In the genomic region with DNA sequence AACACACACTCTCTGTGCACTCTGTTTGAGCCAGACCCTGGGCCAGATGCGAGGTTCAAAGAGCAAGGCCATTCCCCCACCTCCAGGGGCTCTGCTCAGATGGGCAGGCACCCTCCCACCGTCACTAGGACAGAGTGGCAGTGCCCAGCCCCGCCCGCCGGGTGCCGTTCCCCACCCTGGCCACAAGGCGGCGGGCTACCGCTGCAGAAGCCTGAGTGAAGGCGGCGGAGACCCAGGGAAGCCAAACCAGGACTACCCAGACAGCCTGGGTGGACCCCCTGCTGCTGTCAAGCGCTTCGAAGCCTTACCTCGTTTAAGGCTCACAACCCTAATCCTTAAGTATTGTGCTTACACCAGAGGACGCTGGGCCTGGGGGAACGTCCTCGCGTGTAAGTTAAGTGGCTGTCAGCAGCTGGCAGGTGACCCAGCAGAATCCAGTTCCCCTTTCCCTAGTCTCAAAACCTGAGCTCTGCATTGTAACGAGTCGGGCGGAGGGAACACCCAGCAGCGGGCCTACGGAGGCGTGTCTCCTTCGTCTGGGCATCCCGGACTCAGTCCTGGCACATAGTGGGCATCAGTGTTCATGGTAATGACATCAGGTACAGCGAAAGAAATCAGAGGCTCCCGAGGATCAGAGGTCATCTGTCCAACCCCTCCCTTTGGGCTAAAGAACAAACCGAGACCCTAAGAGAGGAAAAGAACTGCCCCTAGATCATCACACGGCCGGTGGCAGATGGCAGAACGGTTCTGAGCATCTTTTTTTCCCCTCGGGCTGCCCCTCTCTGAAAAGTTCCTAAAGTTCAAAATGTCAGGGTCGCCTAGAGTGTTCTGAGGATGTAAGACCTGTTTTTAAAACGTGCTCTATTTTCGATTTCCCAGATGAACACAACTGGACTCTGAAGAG, we compare ENCODE assay signal across 1 cellular context.
TF ChIP-seq lines count a peak whose summit lies in the region.

No MANE protein-coding gene starts in this region.

TF ChIP-seq in HepG2, 621 proteins besides CTCF, POLR2A, EP300 and RAD21 (continued from another document and continues in another):
- TF ChIP-seq ZBTB42 (CRISPR knock-in tag; IDR thresholded peaks at IDR 0.05) (no peak), CHD4 (IDR thresholded peaks at IDR 0.05; ENCODE audit: borderline replicate concordance, low read length) (no peak), XBP1 (CRISPR knock-in tag; IDR thresholded peaks at IDR 0.05) (no peak), AGO2 (optimal IDR thresholded peaks at IDR 0.05; ENCODE audit: low read depth, low read length) (no peak), NAIF1 (CRISPR knock-in tag; IDR thresholded peaks at IDR 0.05; ENCODE audit: borderline replicate concordance) (no peak), ZNF431 (CRISPR knock-in tag; IDR thresholded peaks at IDR 0.05; ENCODE audit: borderline replicate concordance, low read depth) (no peak), MAZ (IDR thresholded peaks at IDR 0.05; ENCODE audit: borderline replicate concordance, low read depth, low read length) (peak; percentile 61; the same call in 1 of the 2 replicates), MAZ (CRISPR knock-in tag; IDR thresholded peaks at IDR 0.05; ENCODE audit: low read depth) (peak; percentile 95), ZNF468 (CRISPR knock-in tag; IDR thresholded peaks at IDR 0.05) (no peak), U2AF1 (optimal IDR thresholded peaks at IDR 0.05; ENCODE audit: low read depth, low read length) (no peak), GATAD2A (CRISPR knock-in tag; IDR thresholded peaks at IDR 0.05) (peak; percentile 89), KMT2B (CRISPR knock-in tag; IDR thresholded peaks at IDR 0.05) (0 out of 2 replicates have a peak, but pooled peaks have one; percentile 37), THAP11 (CRISPR knock-in tag; IDR thresholded peaks at IDR 0.05) (peak; percentile 59), ZNF772 (CRISPR knock-in tag; IDR thresholded peaks at IDR 0.05) (peak; percentile 85), RAD51 (IDR thresholded peaks at IDR 0.05; ENCODE audit: borderline replicate concordance) (no peak), EHMT2 (IDR thresholded peaks at IDR 0.05; ENCODE audit: borderline replicate concordance, low read depth, low read length) (no peak), NR2F6 (IDR thresholded peaks at IDR 0.05) (no peak), NR2F6 (CRISPR knock-in tag; IDR thresholded peaks at IDR 0.05) (peak; percentile 67), KAT2B (IDR thresholded peaks at IDR 0.05; ENCODE audit: borderline replicate concordance, low read depth, low read length) (no peak), SSRP1 (CRISPR knock-in tag; IDR thresholded peaks at IDR 0.05) (peak; percentile 79; the same call in 1 of the 2 replicates), YEATS4 (CRISPR knock-in tag; IDR thresholded peaks at IDR 0.05; ENCODE audit: borderline replicate concordance) (peak; percentile 4; the same call in 1 of the 2 replicates), ATAD3A (CRISPR knock-in tag; IDR thresholded peaks at IDR 0.05) (no peak), FOXJ3 (CRISPR knock-in tag; IDR thresholded peaks at IDR 0.05; ENCODE audit: borderline replicate concordance) (no peak), TMF1 (CRISPR knock-in tag; IDR thresholded peaks at IDR 0.05; ENCODE audit: low read depth) (no peak), ZNF709 (CRISPR knock-in tag; IDR thresholded peaks at IDR 0.05) (no peak), GATA4 (IDR thresholded peaks at IDR 0.05; ENCODE audit: borderline replicate concordance, low read depth) (no peak), ZNF781 (CRISPR knock-in tag; IDR thresholded peaks at IDR 0.05; ENCODE audit: borderline replicate concordance, not compliant biosample characterization) (no peak), ZNF577 (CRISPR knock-in tag; IDR thresholded peaks at IDR 0.05; ENCODE audit: borderline replicate concordance, low read depth) (no peak), TOPORS (CRISPR knock-in tag; IDR thresholded peaks at IDR 0.05) (no peak), SIN3B (IDR thresholded peaks at IDR 0.05; ENCODE audit: low read length) (no peak), BORCS8-MEF2B (CRISPR knock-in tag; IDR thresholded peaks at IDR 0.05) (no peak; the same call in 1 of the 2 replicates), PPARG (CRISPR knock-in tag; conservative IDR thresholded peaks at IDR 0.05) (0 out of 2 replicates have a peak, but pooled peaks have one; percentile 45), HMGA1 (CRISPR knock-in tag; conservative IDR thresholded peaks at IDR 0.05) (no peak), AHR (CRISPR knock-in tag; IDR thresholded peaks at IDR 0.05) (peak; percentile 86; the same call in 1 of the 2 replicates), CC2D1A (CRISPR knock-in tag; IDR thresholded peaks at IDR 0.05) (no peak), ZNF33B (CRISPR knock-in tag; IDR thresholded peaks at IDR 0.05) (no peak), TGIF2 (CRISPR knock-in tag; IDR thresholded peaks at IDR 0.05) (no peak), NCOA5 (CRISPR knock-in tag; IDR thresholded peaks at IDR 0.05) (no peak), ZNF136 (CRISPR knock-in tag; IDR thresholded peaks at IDR 0.05; ENCODE audit: low read depth) (no peak), ZNF83 (CRISPR knock-in tag; IDR thresholded peaks at IDR 0.05; ENCODE audit: borderline replicate concordance) (no peak)
- TF ChIP-seq, protein P1, sequence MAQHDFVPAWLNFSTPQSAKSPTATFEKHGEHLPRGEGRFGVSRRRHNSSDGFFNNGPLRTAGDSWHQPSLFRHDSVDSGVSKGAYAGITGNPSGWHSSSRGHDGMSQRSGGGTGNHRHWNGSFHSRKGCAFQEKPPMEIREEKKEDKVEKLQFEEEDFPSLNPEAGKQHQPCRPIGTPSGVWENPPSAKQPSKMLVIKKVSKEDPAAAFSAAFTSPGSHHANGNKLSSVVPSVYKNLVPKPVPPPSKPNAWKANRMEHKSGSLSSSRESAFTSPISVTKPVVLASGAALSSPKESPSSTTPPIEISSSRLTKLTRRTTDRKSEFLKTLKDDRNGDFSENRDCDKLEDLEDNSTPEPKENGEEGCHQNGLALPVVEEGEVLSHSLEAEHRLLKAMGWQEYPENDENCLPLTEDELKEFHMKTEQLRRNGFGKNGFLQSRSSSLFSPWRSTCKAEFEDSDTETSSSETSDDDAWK (CRISPR knock-in tag; IDR thresholded peaks at IDR 0.05): no peak
- TF ChIP-seq, protein P2, sequence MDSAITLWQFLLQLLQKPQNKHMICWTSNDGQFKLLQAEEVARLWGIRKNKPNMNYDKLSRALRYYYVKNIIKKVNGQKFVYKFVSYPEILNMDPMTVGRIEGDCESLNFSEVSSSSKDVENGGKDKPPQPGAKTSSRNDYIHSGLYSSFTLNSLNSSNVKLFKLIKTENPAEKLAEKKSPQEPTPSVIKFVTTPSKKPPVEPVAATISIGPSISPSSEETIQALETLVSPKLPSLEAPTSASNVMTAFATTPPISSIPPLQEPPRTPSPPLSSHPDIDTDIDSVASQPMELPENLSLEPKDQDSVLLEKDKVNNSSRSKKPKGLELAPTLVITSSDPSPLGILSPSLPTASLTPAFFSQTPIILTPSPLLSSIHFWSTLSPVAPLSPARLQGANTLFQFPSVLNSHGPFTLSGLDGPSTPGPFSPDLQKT (CRISPR knock-in tag; IDR thresholded peaks at IDR 0.05; ENCODE audit: borderline replicate concordance): no peak
- TF ChIP-seq, protein P3, sequence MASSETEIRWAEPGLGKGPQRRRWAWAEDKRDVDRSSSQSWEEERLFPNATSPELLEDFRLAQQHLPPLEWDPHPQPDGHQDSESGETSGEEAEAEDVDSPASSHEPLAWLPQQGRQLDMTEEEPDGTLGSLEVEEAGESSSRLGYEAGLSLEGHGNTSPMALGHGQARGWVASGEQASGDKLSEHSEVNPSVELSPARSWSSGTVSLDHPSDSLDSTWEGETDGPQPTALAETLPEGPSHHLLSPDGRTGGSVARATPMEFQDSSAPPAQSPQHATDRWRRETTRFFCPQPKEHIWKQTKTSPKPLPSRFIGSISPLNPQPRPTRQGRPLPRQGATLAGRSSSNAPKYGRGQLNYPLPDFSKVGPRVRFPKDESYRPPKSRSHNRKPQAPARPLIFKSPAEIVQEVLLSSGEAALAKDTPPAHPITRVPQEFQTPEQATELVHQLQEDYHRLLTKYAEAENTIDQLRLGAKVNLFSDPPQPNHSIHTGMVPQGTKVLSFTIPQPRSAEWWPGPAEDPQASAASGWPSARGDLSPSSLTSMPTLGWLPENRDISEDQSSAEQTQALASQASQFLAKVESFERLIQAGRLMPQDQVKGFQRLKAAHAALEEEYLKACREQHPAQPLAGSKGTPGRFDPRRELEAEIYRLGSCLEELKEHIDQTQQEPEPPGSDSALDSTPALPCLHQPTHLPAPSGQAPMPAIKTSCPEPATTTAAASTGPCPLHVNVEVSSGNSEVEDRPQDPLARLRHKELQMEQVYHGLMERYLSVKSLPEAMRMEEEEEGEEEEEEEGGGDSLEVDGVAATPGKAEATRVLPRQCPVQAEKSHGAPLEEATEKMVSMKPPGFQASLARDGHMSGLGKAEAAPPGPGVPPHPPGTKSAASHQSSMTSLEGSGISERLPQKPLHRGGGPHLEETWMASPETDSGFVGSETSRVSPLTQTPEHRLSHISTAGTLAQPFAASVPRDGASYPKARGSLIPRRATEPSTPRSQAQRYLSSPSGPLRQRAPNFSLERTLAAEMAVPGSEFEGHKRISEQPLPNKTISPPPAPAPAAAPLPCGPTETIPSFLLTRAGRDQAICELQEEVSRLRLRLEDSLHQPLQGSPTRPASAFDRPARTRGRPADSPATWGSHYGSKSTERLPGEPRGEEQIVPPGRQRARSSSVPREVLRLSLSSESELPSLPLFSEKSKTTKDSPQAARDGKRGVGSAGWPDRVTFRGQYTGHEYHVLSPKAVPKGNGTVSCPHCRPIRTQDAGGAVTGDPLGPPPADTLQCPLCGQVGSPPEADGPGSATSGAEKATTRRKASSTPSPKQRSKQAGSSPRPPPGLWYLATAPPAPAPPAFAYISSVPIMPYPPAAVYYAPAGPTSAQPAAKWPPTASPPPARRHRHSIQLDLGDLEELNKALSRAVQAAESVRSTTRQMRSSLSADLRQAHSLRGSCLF (CRISPR knock-in tag; IDR thresholded peaks at IDR 0.05; ENCODE audit: borderline replicate concordance): no peak
- TF ChIP-seq, protein P4, sequence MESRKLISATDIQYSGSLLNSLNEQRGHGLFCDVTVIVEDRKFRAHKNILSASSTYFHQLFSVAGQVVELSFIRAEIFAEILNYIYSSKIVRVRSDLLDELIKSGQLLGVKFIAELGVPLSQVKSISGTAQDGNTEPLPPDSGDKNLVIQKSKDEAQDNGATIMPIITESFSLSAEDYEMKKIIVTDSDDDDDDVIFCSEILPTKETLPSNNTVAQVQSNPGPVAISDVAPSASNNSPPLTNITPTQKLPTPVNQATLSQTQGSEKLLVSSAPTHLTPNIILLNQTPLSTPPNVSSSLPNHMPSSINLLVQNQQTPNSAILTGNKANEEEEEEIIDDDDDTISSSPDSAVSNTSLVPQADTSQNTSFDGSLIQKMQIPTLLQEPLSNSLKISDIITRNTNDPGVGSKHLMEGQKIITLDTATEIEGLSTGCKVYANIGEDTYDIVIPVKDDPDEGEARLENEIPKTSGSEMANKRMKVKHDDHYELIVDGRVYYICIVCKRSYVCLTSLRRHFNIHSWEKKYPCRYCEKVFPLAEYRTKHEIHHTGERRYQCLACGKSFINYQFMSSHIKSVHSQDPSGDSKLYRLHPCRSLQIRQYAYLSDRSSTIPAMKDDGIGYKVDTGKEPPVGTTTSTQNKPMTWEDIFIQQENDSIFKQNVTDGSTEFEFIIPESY (CRISPR knock-in tag; IDR thresholded peaks at IDR 0.05): peak; percentile 75
- TF ChIP-seq, protein P5, sequence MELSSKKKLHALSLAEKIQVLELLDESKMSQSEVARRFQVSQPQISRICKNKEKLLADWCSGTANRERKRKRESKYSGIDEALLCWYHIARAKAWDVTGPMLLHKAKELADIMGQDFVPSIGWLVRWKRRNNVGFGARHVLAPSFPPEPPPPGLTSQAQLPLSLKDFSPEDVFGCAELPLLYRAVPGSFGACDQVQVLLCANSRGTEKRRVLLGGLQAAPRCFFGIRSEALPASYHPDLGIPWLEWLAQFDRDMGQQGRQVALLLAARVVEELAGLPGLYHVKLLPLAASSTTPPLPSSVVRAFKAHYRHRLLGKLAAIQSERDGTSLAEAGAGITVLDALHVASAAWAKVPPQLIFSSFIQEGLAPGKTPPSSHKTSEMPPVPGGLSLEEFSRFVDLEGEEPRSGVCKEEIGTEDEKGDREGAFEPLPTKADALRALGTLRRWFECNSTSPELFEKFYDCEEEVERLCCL (CRISPR knock-in tag; IDR thresholded peaks at IDR 0.05; ENCODE audit: borderline replicate concordance): no peak
- TF ChIP-seq, protein P6, sequence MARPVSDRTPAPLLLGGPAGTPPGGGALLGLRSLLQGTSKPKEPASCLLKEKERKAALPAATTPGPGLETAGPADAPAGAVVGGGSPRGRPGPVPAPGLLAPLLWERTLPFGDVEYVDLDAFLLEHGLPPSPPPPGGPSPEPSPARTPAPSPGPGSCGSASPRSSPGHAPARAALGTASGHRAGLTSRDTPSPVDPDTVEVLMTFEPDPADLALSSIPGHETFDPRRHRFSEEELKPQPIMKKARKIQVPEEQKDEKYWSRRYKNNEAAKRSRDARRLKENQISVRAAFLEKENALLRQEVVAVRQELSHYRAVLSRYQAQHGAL (CRISPR knock-in tag; IDR thresholded peaks at IDR 0.05; ENCODE audit: not compliant biosample characterization): peak; percentile 65
- TF ChIP-seq, protein P7, sequence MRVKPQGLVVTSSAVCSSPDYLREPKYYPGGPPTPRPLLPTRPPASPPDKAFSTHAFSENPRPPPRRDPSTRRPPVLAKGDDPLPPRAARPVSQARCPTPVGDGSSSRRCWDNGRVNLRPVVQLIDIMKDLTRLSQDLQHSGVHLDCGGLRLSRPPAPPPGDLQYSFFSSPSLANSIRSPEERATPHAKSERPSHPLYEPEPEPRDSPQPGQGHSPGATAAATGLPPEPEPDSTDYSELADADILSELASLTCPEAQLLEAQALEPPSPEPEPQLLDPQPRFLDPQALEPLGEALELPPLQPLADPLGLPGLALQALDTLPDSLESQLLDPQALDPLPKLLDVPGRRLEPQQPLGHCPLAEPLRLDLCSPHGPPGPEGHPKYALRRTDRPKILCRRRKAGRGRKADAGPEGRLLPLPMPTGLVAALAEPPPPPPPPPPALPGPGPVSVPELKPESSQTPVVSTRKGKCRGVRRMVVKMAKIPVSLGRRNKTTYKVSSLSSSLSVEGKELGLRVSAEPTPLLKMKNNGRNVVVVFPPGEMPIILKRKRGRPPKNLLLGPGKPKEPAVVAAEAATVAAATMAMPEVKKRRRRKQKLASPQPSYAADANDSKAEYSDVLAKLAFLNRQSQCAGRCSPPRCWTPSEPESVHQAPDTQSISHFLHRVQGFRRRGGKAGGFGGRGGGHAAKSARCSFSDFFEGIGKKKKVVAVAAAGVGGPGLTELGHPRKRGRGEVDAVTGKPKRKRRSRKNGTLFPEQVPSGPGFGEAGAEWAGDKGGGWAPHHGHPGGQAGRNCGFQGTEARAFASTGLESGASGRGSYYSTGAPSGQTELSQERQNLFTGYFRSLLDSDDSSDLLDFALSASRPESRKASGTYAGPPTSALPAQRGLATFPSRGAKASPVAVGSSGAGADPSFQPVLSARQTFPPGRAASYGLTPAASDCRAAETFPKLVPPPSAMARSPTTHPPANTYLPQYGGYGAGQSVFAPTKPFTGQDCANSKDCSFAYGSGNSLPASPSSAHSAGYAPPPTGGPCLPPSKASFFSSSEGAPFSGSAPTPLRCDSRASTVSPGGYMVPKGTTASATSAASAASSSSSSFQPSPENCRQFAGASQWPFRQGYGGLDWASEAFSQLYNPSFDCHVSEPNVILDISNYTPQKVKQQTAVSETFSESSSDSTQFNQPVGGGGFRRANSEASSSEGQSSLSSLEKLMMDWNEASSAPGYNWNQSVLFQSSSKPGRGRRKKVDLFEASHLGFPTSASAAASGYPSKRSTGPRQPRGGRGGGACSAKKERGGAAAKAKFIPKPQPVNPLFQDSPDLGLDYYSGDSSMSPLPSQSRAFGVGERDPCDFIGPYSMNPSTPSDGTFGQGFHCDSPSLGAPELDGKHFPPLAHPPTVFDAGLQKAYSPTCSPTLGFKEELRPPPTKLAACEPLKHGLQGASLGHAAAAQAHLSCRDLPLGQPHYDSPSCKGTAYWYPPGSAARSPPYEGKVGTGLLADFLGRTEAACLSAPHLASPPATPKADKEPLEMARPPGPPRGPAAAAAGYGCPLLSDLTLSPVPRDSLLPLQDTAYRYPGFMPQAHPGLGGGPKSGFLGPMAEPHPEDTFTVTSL (CRISPR knock-in tag; IDR thresholded peaks at IDR 0.05; ENCODE audit: borderline replicate concordance): no peak
